Comparison of ENCODE assay signal across 1 cellular context in the genomic region with DNA sequence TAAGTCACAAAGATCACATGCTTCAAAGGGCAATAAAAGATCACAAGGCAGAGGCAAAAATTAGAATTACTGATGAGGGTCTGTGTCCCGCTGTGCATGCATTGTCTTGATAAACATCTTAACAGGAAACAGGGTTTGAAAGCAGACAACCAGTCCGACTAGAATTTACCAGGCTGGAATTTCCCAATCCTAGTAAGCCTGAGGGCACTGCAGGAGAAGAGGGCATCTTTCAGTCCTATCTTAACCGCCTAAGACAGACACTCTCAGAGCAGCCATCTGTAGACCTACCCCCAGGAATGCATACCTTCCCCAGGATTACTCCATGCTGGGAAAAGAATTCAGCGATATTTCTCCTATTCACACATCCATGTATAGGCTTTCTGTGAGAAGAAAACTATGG.
TF ChIP-seq lines count a peak whose summit lies in the region.

No MANE protein-coding gene starts in this region.

TF ChIP-seq in GM23338, 12 proteins besides CTCF, POLR2A, EP300 and RAD21:
- TF ChIP-seq, protein P1, sequence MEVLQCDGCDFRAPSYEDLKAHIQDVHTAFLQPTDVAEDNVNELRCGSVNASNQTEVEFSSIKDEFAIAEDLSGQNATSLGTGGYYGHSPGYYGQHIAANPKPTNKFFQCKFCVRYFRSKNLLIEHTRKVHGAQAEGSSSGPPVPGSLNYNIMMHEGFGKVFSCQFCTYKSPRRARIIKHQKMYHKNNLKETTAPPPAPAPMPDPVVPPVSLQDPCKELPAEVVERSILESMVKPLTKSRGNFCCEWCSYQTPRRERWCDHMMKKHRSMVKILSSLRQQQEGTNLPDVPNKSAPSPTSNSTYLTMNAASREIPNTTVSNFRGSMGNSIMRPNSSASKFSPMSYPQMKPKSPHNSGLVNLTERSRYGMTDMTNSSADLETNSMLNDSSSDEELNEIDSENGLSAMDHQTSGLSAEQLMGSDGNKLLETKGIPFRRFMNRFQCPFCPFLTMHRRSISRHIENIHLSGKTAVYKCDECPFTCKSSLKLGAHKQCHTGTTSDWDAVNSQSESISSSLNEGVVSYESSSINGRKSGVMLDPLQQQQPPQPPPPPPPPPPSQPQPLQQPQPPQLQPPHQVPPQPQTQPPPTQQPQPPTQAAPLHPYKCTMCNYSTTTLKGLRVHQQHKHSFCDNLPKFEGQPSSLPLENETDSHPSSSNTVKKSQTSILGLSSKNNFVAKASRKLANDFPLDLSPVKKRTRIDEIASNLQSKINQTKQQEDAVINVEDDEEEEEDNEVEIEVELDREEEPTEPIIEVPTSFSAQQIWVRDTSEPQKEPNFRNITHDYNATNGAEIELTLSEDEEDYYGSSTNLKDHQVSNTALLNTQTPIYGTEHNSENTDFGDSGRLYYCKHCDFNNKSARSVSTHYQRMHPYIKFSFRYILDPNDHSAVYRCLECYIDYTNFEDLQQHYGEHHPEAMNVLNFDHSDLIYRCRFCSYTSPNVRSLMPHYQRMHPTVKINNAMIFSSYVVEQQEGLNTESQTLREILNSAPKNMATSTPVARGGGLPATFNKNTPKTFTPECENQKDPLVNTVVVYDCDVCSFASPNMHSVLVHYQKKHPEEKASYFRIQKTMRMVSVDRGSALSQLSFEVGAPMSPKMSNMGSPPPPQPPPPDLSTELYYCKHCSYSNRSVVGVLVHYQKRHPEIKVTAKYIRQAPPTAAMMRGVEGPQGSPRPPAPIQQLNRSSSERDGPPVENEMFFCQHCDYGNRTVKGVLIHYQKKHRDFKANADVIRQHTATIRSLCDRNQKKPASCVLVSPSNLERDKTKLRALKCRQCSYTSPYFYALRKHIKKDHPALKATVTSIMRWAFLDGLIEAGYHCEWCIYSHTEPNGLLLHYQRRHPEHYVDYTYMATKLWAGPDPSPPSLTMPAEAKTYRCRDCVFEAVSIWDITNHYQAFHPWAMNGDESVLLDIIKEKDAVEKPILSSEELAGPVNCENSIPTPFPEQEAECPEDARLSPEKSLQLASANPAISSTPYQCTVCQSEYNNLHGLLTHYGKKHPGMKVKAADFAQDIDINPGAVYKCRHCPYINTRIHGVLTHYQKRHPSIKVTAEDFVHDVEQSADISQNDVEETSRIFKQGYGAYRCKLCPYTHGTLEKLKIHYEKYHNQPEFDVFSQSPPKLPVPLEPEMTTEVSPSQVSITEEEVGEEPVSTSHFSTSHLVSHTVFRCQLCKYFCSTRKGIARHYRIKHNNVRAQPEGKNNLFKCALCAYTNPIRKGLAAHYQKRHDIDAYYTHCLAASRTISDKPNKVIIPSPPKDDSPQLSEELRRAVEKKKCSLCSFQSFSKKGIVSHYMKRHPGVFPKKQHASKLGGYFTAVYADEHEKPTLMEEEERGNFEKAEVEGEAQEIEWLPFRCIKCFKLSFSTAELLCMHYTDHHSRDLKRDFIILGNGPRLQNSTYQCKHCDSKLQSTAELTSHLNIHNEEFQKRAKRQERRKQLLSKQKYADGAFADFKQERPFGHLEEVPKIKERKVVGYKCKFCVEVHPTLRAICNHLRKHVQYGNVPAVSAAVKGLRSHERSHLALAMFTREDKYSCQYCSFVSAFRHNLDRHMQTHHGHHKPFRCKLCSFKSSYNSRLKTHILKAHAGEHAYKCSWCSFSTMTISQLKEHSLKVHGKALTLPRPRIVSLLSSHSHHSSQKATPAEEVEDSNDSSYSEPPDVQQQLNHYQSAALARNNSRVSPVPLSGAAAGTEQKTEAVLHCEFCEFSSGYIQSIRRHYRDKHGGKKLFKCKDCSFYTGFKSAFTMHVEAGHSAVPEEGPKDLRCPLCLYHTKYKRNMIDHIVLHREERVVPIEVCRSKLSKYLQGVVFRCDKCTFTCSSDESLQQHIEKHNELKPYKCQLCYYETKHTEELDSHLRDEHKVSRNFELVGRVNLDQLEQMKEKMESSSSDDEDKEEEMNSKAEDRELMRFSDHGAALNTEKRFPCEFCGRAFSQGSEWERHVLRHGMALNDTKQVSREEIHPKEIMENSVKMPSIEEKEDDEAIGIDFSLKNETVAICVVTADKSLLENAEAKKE (CRISPR knock-in tag; IDR thresholded peaks at IDR 0.05) = 0 out of 2 replicates have a peak, but pooled peaks have one; percentile 61
